Comparison of ENCODE assay signal across 21 cellular contexts in genomic region chr3:58534592-58535494, GRCh38. TPM values are rescaled to one million over a fixed set of nuclear protein-coding genes. Genes with fewer than 3 reads are reported as not detected.
"Had no signal": no experiment of that assay in that cellular context is flagged by ENCODE, and none has a peak within 500 bp of the region (broad histone marks: within the 10 kb centered on the region; RNA-seq: fewer than 3 reads in every experiment).

No MANE protein-coding gene starts in this region.

- H3K9me3 Mint-ChIP-seq: activated B cell treated with CpG ODN at 0.5 μM for 24 hours; activated CD4-positive, alpha-beta memory T cell treated with anti-CD3 and anti-CD28 coated beads, Interleukin-2, amount 10 ng/mL, durations not matched to agents 7 days and 5 days; activated naive CD8-positive, alpha-beta T cell treated with anti-CD3 and anti-CD28 coated beads, Interleukin-2, amount 10 ng/mL, durations not matched to agents 7 days and 5 days; effector memory CD8-positive, alpha-beta T cell; memory B cell; naive thymus-derived CD4-positive, alpha-beta T cell; T-cell had no signal

- H3K36me3 ChIP-seq: left lung had no signal

- H3K27ac Mint-ChIP-seq: activated B cell treated with CpG ODN at 0.5 μM for 24 hours; activated CD4-positive, alpha-beta memory T cell treated with anti-CD3 and anti-CD28 coated beads, Interleukin-2, amount 10 ng/mL, durations not matched to agents 7 days and 5 days; activated CD8-positive, alpha-beta memory T cell treated with anti-CD3 and anti-CD28 coated beads, Interleukin-2, amount 10 ng/mL, durations not matched to agents 7 days and 5 days; activated naive CD8-positive, alpha-beta T cell treated with anti-CD3 and anti-CD28 coated beads, Interleukin-2, amount 10 ng/mL, durations not matched to agents 7 days and 5 days; effector memory CD8-positive, alpha-beta T cell; memory B cell; naive thymus-derived CD4-positive, alpha-beta T cell; T-cell had no signal

- ATAC-seq: activated CD8-positive, alpha-beta memory T cell treated with anti-CD3 and anti-CD28 coated beads, Interleukin-2, amount 10 ng/mL, durations not matched to agents 7 days and 5 days; effector memory CD8-positive, alpha-beta T cell; left lung; naive thymus-derived CD4-positive, alpha-beta T cell; SK-N-SH treated with all-trans-retinoic acid at 6 μM for 48 hours; T-cell had no signal

- H3K9me3 ChIP-seq: left lung, tibial artery had no signal

- DNase-seq: activated B cell treated with CpG ODN at 0.5 μM for 24 hours; activated CD4-positive, alpha-beta memory T cell treated with anti-CD3 and anti-CD28 coated beads, Interleukin-2, amount 10 ng/mL, durations not matched to agents 7 days and 5 days; activated CD4-positive, alpha-beta T cell treated with anti-CD3 and anti-CD28 coated beads for 4 hours; activated CD8-positive, alpha-beta memory T cell treated with anti-CD3 and anti-CD28 coated beads, Interleukin-2, amount 10 ng/mL, durations not matched to agents 7 days and 5 days; activated naive CD4-positive, alpha-beta T cell treated with Interleukin-2 at 50 U/mL for 16 hours; activated naive CD8-positive, alpha-beta T cell treated with anti-CD3 and anti-CD28 coated beads, Interleukin-2, amount 10 ng/mL, durations not matched to agents 7 days and 5 days; amygdala; effector memory CD8-positive, alpha-beta T cell; kidney; left lung; naive thymus-derived CD4-positive, alpha-beta T cell; nucleus accumbens; retina; stimulated activated CD4-positive, alpha-beta T cell treated with anti-CD3 and anti-CD28 coated beads, Interleukin-12 subunit alpha, Interleukin-12 subunit beta, amount 100 ng/mL, for 4 hours; stimulated activated CD4-positive, alpha-beta T cell treated with anti-CD3 and anti-CD28 coated beads, Interleukin-1b, Interleukin-23, amount 100 ng/mL, for 48 hours; stimulated activated CD8-positive, alpha-beta memory T cell treated with anti-CD3 and anti-CD28 coated beads, Interleukin-4, amount 100 ng/mL, for 48 hours; stimulated activated naive CD4-positive, alpha-beta T cell; T-cell; tibial artery had no signal

- H3K4me3 Mint-ChIP-seq: activated B cell treated with CpG ODN at 0.5 μM for 24 hours; activated CD4-positive, alpha-beta memory T cell treated with anti-CD3 and anti-CD28 coated beads, Interleukin-2, amount 10 ng/mL, durations not matched to agents 7 days and 5 days; activated CD8-positive, alpha-beta memory T cell treated with anti-CD3 and anti-CD28 coated beads, Interleukin-2, amount 10 ng/mL, durations not matched to agents 7 days and 5 days; activated naive CD8-positive, alpha-beta T cell treated with anti-CD3 and anti-CD28 coated beads, Interleukin-2, amount 10 ng/mL, durations not matched to agents 7 days and 5 days; effector memory CD8-positive, alpha-beta T cell; memory B cell; naive thymus-derived CD4-positive, alpha-beta T cell; T-cell had no signal

- H3K4me3 ChIP-seq: left lung had no signal

- H3K27me3 ChIP-seq: left lung, tibial artery had no signal

- H3K36me3 Mint-ChIP-seq: activated CD8-positive, alpha-beta memory T cell treated with anti-CD3 and anti-CD28 coated beads, Interleukin-2, amount 10 ng/mL, durations not matched to agents 7 days and 5 days; activated naive CD8-positive, alpha-beta T cell treated with anti-CD3 and anti-CD28 coated beads, Interleukin-2, amount 10 ng/mL, durations not matched to agents 7 days and 5 days; memory B cell; naive thymus-derived CD4-positive, alpha-beta T cell; T-cell had no signal

- H3K27me3 Mint-ChIP-seq: activated B cell treated with CpG ODN at 0.5 μM for 24 hours; activated CD4-positive, alpha-beta memory T cell treated with anti-CD3 and anti-CD28 coated beads, Interleukin-2, amount 10 ng/mL, durations not matched to agents 7 days and 5 days; activated naive CD8-positive, alpha-beta T cell treated with anti-CD3 and anti-CD28 coated beads, Interleukin-2, amount 10 ng/mL, durations not matched to agents 7 days and 5 days; effector memory CD8-positive, alpha-beta T cell; memory B cell; T-cell had no signal

- H3K27ac ChIP-seq: left lung, tibial artery had no signal

RNA-seq across cellular contexts. Expression of gene ACOX2, which starts 2.1 kb away (rescaled TPM):
- total RNA-seq: activated B cell treated with CpG ODN at 0.5 μM for 24 hours; activated CD4-positive, alpha-beta memory T cell treated with anti-CD3 and anti-CD28 coated beads, Interleukin-2, amount 10 ng/mL, durations not matched to agents 7 days and 5 days; activated CD8-positive, alpha-beta memory T cell treated with anti-CD3 and anti-CD28 coated beads, Interleukin-2, amount 10 ng/mL, durations not matched to agents 7 days and 5 days; activated naive CD8-positive, alpha-beta T cell treated with anti-CD3 and anti-CD28 coated beads, Interleukin-2, amount 10 ng/mL, durations not matched to agents 7 days and 5 days; naive thymus-derived CD4-positive, alpha-beta T cell had no signal
- polyA plus RNA-seq: naive thymus-derived CD4-positive, alpha-beta T cell had no signal

RNA-seq across cellular contexts. Expression of gene FAM107A, which starts 42.3 kb away (rescaled TPM):
- total RNA-seq: activated B cell treated with CpG ODN at 0.5 μM for 24 hours; activated CD4-positive, alpha-beta memory T cell treated with anti-CD3 and anti-CD28 coated beads, Interleukin-2, amount 10 ng/mL, durations not matched to agents 7 days and 5 days; activated CD8-positive, alpha-beta memory T cell treated with anti-CD3 and anti-CD28 coated beads, Interleukin-2, amount 10 ng/mL, durations not matched to agents 7 days and 5 days; activated naive CD8-positive, alpha-beta T cell treated with anti-CD3 and anti-CD28 coated beads, Interleukin-2, amount 10 ng/mL, durations not matched to agents 7 days and 5 days; naive thymus-derived CD4-positive, alpha-beta T cell had no signal
- polyA plus RNA-seq: naive thymus-derived CD4-positive, alpha-beta T cell had no signal
